ENCODE assay signal across 24 cellular contexts in genomic region chr5:159567461-159567860, GRCh38.
"Had no signal": no experiment of that assay in that cellular context is flagged by ENCODE, and none has a peak within 500 bp of the region (broad histone marks: within the 10 kb centered on the region; RNA-seq: fewer than 3 reads in every experiment).

No MANE protein-coding gene starts in this region.

- DNase-seq: dorsolateral prefrontal cortex; effector CD4-positive, alpha-beta T cell; esophagus squamous epithelium; foreskin fibroblast; gastrocnemius medialis; head of caudate nucleus; kidney; mesenchymal stem cell; mucosa of descending colon; naive B cell; pancreas; stimulated activated CD4-positive, alpha-beta T cell treated with anti-CD3 and anti-CD28 coated beads, Interleukin-2, amount 100 ng/mL, for 24 hours; stimulated activated CD4-positive, alpha-beta T cell treated with anti-CD3 and anti-CD28 coated beads, Interleukin-4, amount 100 ng/mL, for 24 hours; stimulated activated naive CD4-positive, alpha-beta T cell treated with Interleukin-2 at 50 U/mL for 16 hours; stomach; thyroid gland had no signal

- H3K4me3 ChIP-seq: dorsolateral prefrontal cortex, esophagus squamous epithelium, gastrocnemius medialis, lung, mucosa of descending colon, pancreas, right atrium auricular region, stomach, thyroid gland had no signal

- H3K27me3 ChIP-seq: dorsolateral prefrontal cortex, esophagus squamous epithelium, gastrocnemius medialis, pancreas, right atrium auricular region, stomach, thyroid gland had no signal

- ATAC-seq: gastrocnemius medialis; left lobe of liver; mucosa of descending colon; natural killer cell treated with Interleukin-12 subunit alpha and Interleukin-12 subunit beta and Interleukin-15 and Interleukin-18, amount 100 ng/mL, for 72 hours; pancreas; sciatic nerve; stimulated activated effector memory CD8-positive, alpha-beta T cell treated with anti-CD3 and anti-CD28 coated beads, Interleukin-12 subunit alpha, Interleukin-12 subunit beta, amount 100 ng/mL, for 72 hours had no signal

- H3K36me3 ChIP-seq: esophagus squamous epithelium, gastrocnemius medialis, neutrophil, pancreas, right atrium auricular region, stomach, thyroid gland had no signal

- H3K27ac ChIP-seq: dorsolateral prefrontal cortex, epithelial cell of prostate, esophagus squamous epithelium, gastrocnemius medialis, neutrophil, pancreas, right atrium auricular region, stomach, thyroid gland had no signal

- H3K9me3 ChIP-seq: esophagus squamous epithelium, gastrocnemius medialis, mucosa of descending colon, neutrophil, pancreas, right atrium auricular region, stomach, thyroid gland had no signal

- H3K4me1 ChIP-seq: esophagus squamous epithelium, gastrocnemius medialis, right atrium auricular region, thyroid gland had no signal
